17 cellular contexts compared by ENCODE assay signal in genomic region chr5:66669086-66669861, GRCh38.
A peak's percentile ranks its signal among the peaks of the same experiment; 100 is the strongest.
DNase-seq lines count a peak whose midpoint lies in the region; ATAC-seq and TF ChIP-seq lines count a peak whose summit lies in the region.
"Had no signal": no experiment of that assay in that cellular context is flagged by ENCODE, and none has a peak within 500 bp of the region (broad histone marks: within the 10 kb centered on the region; RNA-seq: fewer than 3 reads in every experiment).

No MANE protein-coding gene starts in this region.

- H3K4me3 ChIP-seq in left lung: no peak overlapping the region
- H3K4me3 ChIP-seq: A549, Peyer's patch, SJSA1 had no signal

- H3K27me3 ChIP-seq in left lung: no peaks in the 10 kb centered on the region
- H3K27me3 ChIP-seq: Peyer's patch, SJSA1 had no signal

- H3K36me3 Mint-ChIP-seq in stimulated activated effector memory CD8-positive, alpha-beta T cell treated with anti-CD3 and anti-CD28 coated beads, Interleukin-12 subunit alpha, Interleukin-12 subunit beta, amount 100 ng/mL, for 72 hours: no peaks in the 10 kb centered on the region
- H3K36me3 Mint-ChIP-seq: CD14-positive monocyte had no signal

- intact Hi-C loops in left ventricle myocardium superior (cut with micrococcal nuclease): no loop called here
- intact Hi-C loops in Right ventricle myocardium superior (cut with DNase I): no loop called here
- intact Hi-C loops in left lung (cut with DNase I): no loop called here

- H3K4me3 Mint-ChIP-seq in stimulated activated effector memory CD8-positive, alpha-beta T cell treated with anti-CD3 and anti-CD28 coated beads, Interleukin-12 subunit alpha, Interleukin-12 subunit beta, amount 100 ng/mL, for 72 hours: no peak overlapping the region
- H3K4me3 Mint-ChIP-seq: B cell, CD14-positive monocyte had no signal

- H3K9me3 ChIP-seq in left lung: no peaks in the 10 kb centered on the region
- H3K9me3 ChIP-seq: A549, Peyer's patch, SJSA1 had no signal

- H3K27ac Mint-ChIP-seq in stimulated activated effector memory CD8-positive, alpha-beta T cell treated with anti-CD3 and anti-CD28 coated beads, Interleukin-12 subunit alpha, Interleukin-12 subunit beta, amount 100 ng/mL, for 72 hours: no peak overlapping the region
- H3K27ac Mint-ChIP-seq: B cell, CD14-positive monocyte had no signal

- ATAC-seq in left ventricle myocardium superior (peak; percentile 63), Right ventricle myocardium superior (ENCODE audit: poor library complexity) (no peak), left lung (peak; percentile 89), HG02623 (IDR thresholded peaks at IDR 0.05; ENCODE audit: unreplicated experiment) (no peak)
- ATAC-seq in stimulated activated effector memory CD8-positive, alpha-beta T cell treated with anti-CD3 and anti-CD28 coated beads, Interleukin-12 subunit alpha, Interleukin-12 subunit beta, amount 100 ng/mL, for 72 hours: peak; percentile 13
- ATAC-seq: A549 had no signal

- no peaks in the 10 kb centered on the region for H3K4me1 Mint-ChIP-seq in stimulated activated effector memory CD8-positive, alpha-beta T cell treated with anti-CD3 and anti-CD28 coated beads, Interleukin-12 subunit alpha, Interleukin-12 subunit beta, amount 100 ng/mL, for 72 hours
- H3K4me1 Mint-ChIP-seq: B cell, CD14-positive monocyte had no signal

- TF ChIP-seq CTCF in left lung (IDR thresholded peaks at IDR 0.05): no peak

- H3K36me3 ChIP-seq in left lung: no peaks in the 10 kb centered on the region
- H3K36me3 ChIP-seq: Peyer's patch, SJSA1 had no signal

- H3K27ac ChIP-seq in left lung: no peak overlapping the region
- H3K27ac ChIP-seq: A549, Peyer's patch, SJSA1 had no signal

- no peaks in the 10 kb centered on the region for H3K9me3 Mint-ChIP-seq in stimulated activated effector memory CD8-positive, alpha-beta T cell treated with anti-CD3 and anti-CD28 coated beads, Interleukin-12 subunit alpha, Interleukin-12 subunit beta, amount 100 ng/mL, for 72 hours

- H3K4me1 ChIP-seq in left lung: peaks cover 0 to 10% of the 10 kb centered on the region in 2 donors
- H3K4me1 ChIP-seq: A549, Peyer's patch, SJSA1 had no signal

- DNase-seq in left ventricle myocardium superior (no peak), Right ventricle myocardium superior (no peak), left lung (peak in 1 of 2 donors; percentile 64), H4 (ENCODE audit: low spot score) (no peak)
- no peak for DNase-seq in stimulated activated effector memory CD8-positive, alpha-beta T cell treated with anti-CD3 and anti-CD28 coated beads, Interleukin-12 subunit alpha, Interleukin-12 subunit beta, amount 100 ng/mL, for 72 hours (ENCODE audit: low spot score in 2 of 2)
- no peak for DNase-seq in central memory CD4-positive, alpha-beta T cell
- DNase-seq: DMS53, H7, Karpas-422, NCI-H187 treated with DMSO at 0.1 percent for 48 hours, NCI-H748 treated with DMSO at 0.1 percent for 48 hours, Peyer's patch had no signal

Comparison
In these comparisons a context has a peak if more than half of its experiments do, and no peak if none do; other contexts are left out.
1. ATAC-seq: peak in left ventricle myocardium superior (single experiment), left lung (single experiment) and stimulated activated effector memory CD8-positive, alpha-beta T cell treated with anti-CD3 and anti-CD28 coated beads, Interleukin-12 subunit alpha, Interleukin-12 subunit beta, amount 100 ng/mL, for 72 hours (single experiment); none in Right ventricle myocardium superior (single experiment) and HG02623 (single experiment).